12 cellular contexts compared by ENCODE assay signal in genomic region chr1:232404227-232404626, GRCh38.
DNase-seq lines count a peak whose midpoint lies in the region; ATAC-seq and TF ChIP-seq lines count a peak whose summit lies in the region.
"Had no signal": no experiment of that assay in that cellular context is flagged by ENCODE, and none has a peak within 500 bp of the region (broad histone marks: within the 10 kb centered on the region; RNA-seq: fewer than 3 reads in every experiment).

No MANE protein-coding gene starts in this region.

- no peak for TF ChIP-seq CTCF in glutamatergic neuron (IDR thresholded peaks at IDR 0.05; ENCODE audit: partially characterized antibody, unreplicated experiment)

- H3K27me3 Mint-ChIP-seq in glutamatergic neuron (ENCODE audit: unreplicated experiment) = peaks cover 13% of the 10 kb centered on the region
- H3K27me3 Mint-ChIP-seq: CD4-positive, alpha-beta T cell had no signal

- no peak overlapping the region for H3K27ac Mint-ChIP-seq in activated naive CD4-positive, alpha-beta T cell treated with anti-CD3 and anti-CD28 coated beads, Interleukin-2, amount 50 U/mL, for 72 hours
- peak overlapping the region; percentile 34 for H3K27ac Mint-ChIP-seq in glutamatergic neuron (ENCODE audit: unreplicated experiment)
- H3K27ac Mint-ChIP-seq: CD4-positive, alpha-beta T cell; GM23338 had no signal

- intact Hi-C loops in left colon (cut with DNase I, micrococcal nuclease) = no loop called here

- DNase-seq in activated naive CD4-positive, alpha-beta T cell treated with anti-CD3 and anti-CD28 coated beads, Interleukin-2, amount 50 U/mL, for 72 hours (ENCODE audit: low spot score in 2 of 2) = no peak
- no peak for DNase-seq in activated naive CD4-positive, alpha-beta T cell treated with Interleukin-2 at 50 U/mL for 16 hours
- DNase-seq in glutamatergic neuron (no peak), left colon (no peak)
- no peak for DNase-seq in stimulated activated naive CD8-positive, alpha-beta T cell treated with anti-CD3 and anti-CD28 coated beads, Interleukin-15, Interleukin-2, amounts not matched to agents 100 U/mL and 50 U/mL, for 24 hours
- DNase-seq: AML-193; Caco-2; CD4-positive, alpha-beta T cell; HCEC 1CT; IMR-90 had no signal

- peak; percentile 28 to 76 for ATAC-seq in activated naive CD4-positive, alpha-beta T cell treated with anti-CD3 and anti-CD28 coated beads, Interleukin-2, amount 50 U/mL, for 72 hours
- peak; percentile 42 for ATAC-seq in stimulated activated naive CD8-positive, alpha-beta T cell treated with anti-CD3 and anti-CD28 coated beads, Interleukin-15, Interleukin-2, amounts not matched to agents 100 U/mL and 50 U/mL, for 24 hours
- ATAC-seq in left colon = no peak
- no peak for ATAC-seq in GM19455 (IDR thresholded peaks at IDR 0.05; ENCODE audit: unreplicated experiment)

- H3K9me3 Mint-ChIP-seq in activated naive CD4-positive, alpha-beta T cell treated with anti-CD3 and anti-CD28 coated beads, Interleukin-2, amount 50 U/mL, for 72 hours = no peaks in the 10 kb centered on the region
- peaks cover 21% of the 10 kb centered on the region for H3K9me3 Mint-ChIP-seq in glutamatergic neuron (ENCODE audit: unreplicated experiment)

- peaks cover 5% of the 10 kb centered on the region for H3K4me1 Mint-ChIP-seq in glutamatergic neuron (ENCODE audit: low read depth, unreplicated experiment)
- H3K4me1 Mint-ChIP-seq: GM23338 had no signal

- no peak overlapping the region for H3K4me3 Mint-ChIP-seq in glutamatergic neuron (ENCODE audit: unreplicated experiment)
- H3K4me3 Mint-ChIP-seq: CD4-positive, alpha-beta T cell; GM23338 had no signal

- H3K36me3 Mint-ChIP-seq in activated naive CD4-positive, alpha-beta T cell treated with anti-CD3 and anti-CD28 coated beads, Interleukin-2, amount 50 U/mL, for 72 hours = peaks cover 0 to under 1% of the 10 kb centered on the region in 2 donors
- H3K36me3 Mint-ChIP-seq in glutamatergic neuron (ENCODE audit: unreplicated experiment) = peaks cover 37% of the 10 kb centered on the region

Comparison
In these comparisons a context has a peak if more than half of its experiments do, and no peak if none do; other contexts are left out.
1. ATAC-seq: peak in activated naive CD4-positive, alpha-beta T cell treated with anti-CD3 and anti-CD28 coated beads, Interleukin-2, amount 50 U/mL, for 72 hours (2 of 2) and stimulated activated naive CD8-positive, alpha-beta T cell treated with anti-CD3 and anti-CD28 coated beads, Interleukin-15, Interleukin-2, amounts not matched to agents 100 U/mL and 50 U/mL, for 24 hours (single experiment); none in left colon (single experiment) and GM19455 (single experiment).